Comparison of ENCODE assay signal across 19 cellular contexts in the genomic region with DNA sequence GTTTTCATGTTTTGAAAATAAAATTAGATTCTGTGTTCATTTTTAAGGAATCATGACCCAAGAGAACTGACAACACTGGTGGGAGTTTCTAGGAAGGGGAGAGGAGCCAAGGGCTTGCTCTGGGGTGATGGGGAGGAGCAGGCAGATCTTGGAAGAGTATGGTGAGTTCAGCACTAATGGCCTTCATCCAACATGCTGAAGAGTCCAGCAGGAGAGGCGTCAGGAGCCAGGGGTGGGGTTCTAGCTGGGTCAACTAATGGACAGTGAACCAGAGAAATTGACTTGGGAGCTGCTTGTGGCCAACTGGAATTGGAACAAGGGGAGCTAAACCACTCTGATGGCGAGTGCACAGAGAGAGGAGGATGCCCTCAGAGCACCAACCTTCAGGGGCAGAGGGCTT.
DNase-seq lines count a peak whose midpoint lies in the region; ATAC-seq and TF ChIP-seq lines count a peak whose summit lies in the region.
"Had no signal": no experiment of that assay in that cellular context is flagged by ENCODE, and none has a peak within 500 bp of the region (broad histone marks: within the 10 kb centered on the region; RNA-seq: fewer than 3 reads in every experiment).

No MANE protein-coding gene starts in this region.

- H3K27ac ChIP-seq in endodermal cell (ENCODE audit: low read depth, low read length) (no peak overlapping the region), mesenchymal stem cell (ENCODE audit: low read length, poor library complexity, severe bottlenecking) (no peak overlapping the region), transverse colon (no peak overlapping the region), gastrocnemius medialis (no peak overlapping the region)
- H3K27ac ChIP-seq: suprapubic skin had no signal

- no peak overlapping the region for H2BK12ac ChIP-seq in mesenchymal stem cell (ENCODE audit: low read length in 2 of 2)

- no peak overlapping the region for H3K4me3 Mint-ChIP-seq in endodermal cell
- H3K4me3 Mint-ChIP-seq: activated B cell treated with CpG ODN at 0.5 μM for 24 hours; activated naive CD8-positive, alpha-beta T cell treated with anti-CD3 and anti-CD28 coated beads, Interleukin-2, amount 10 ng/mL, durations not matched to agents 7 days and 5 days; H9 had no signal

- H3K23ac ChIP-seq in mesenchymal stem cell (ENCODE audit: low read length in 2 of 2): no peak overlapping the region

- no peak overlapping the region for H3K14ac ChIP-seq in mesenchymal stem cell (ENCODE audit: low read length in 2 of 2)

- TF ChIP-seq POLR2A in transverse colon (IDR thresholded peaks at IDR 0.05) (no peak), gastrocnemius medialis (IDR thresholded peaks at IDR 0.05) (no peak)

- H3K9ac ChIP-seq in endodermal cell (ENCODE audit: extremely low read depth, low read length, poor library complexity, severe bottlenecking) (no peak overlapping the region), mesenchymal stem cell (ENCODE audit: low read length) (no peak overlapping the region)

- TF ChIP-seq EP300 in transverse colon (IDR thresholded peaks at IDR 0.05; ENCODE audit: low read depth): no peak

- H3K18ac ChIP-seq in mesenchymal stem cell (ENCODE audit: low read depth in 1 of 2, low read length in 2 of 2): peak overlapping the region in 1 of 2 experiments; percentile 42

- H2BK15ac ChIP-seq in mesenchymal stem cell (ENCODE audit: low read depth, poor library complexity, severe bottlenecking): peak overlapping the region; percentile 33

- H3K27ac Mint-ChIP-seq in endodermal cell: no peak overlapping the region
- H3K27ac Mint-ChIP-seq: activated B cell treated with CpG ODN at 0.5 μM for 24 hours; activated naive CD8-positive, alpha-beta T cell treated with anti-CD3 and anti-CD28 coated beads, Interleukin-2, amount 10 ng/mL, durations not matched to agents 7 days and 5 days; H9 had no signal

- no peak overlapping the region for H3K4ac ChIP-seq in mesenchymal stem cell (ENCODE audit: low read depth in 1 of 2, low read length in 2 of 2)

- H3K27me3 ChIP-seq in endodermal cell (ENCODE audit: control insufficient read depth, insufficient read depth, low read length, poor library complexity, severe bottlenecking): no peaks in the 10 kb centered on the region
- H3K27me3 ChIP-seq in mesenchymal stem cell (ENCODE audit: control insufficient read depth in 1 of 2, insufficient read depth in 1 of 2, low read length in 2 of 2): no peaks in the 10 kb centered on the region
- no peaks in the 10 kb centered on the region for H3K27me3 ChIP-seq in transverse colon
- H3K27me3 ChIP-seq in gastrocnemius medialis: no peaks in the 10 kb centered on the region
- H3K27me3 ChIP-seq: suprapubic skin had no signal

- no peak overlapping the region for H2BK5ac ChIP-seq in mesenchymal stem cell (ENCODE audit: low read depth, low read length, poor library complexity, severe bottlenecking)

- intact Hi-C loops in Right ventricle myocardium superior (cut with DNase I): no loop called here
- intact Hi-C loops in transverse colon (cut with DNase I; ENCODE audit: low total_unique reads): no loop called here
- intact Hi-C loops in gastrocnemius medialis (cut with DNase I; ENCODE audit: low total_unique reads): no loop called here

- H3K36me3 Mint-ChIP-seq in endodermal cell (ENCODE audit: low read depth): no peaks in the 10 kb centered on the region
- H3K36me3 Mint-ChIP-seq: activated naive CD8-positive, alpha-beta T cell treated with anti-CD3 and anti-CD28 coated beads, Interleukin-2, amount 10 ng/mL, durations not matched to agents 7 days and 5 days had no signal

- H3K36me3 ChIP-seq in endodermal cell (ENCODE audit: control insufficient read depth, insufficient read depth, low read length): no peaks in the 10 kb centered on the region
- no peaks in the 10 kb centered on the region for H3K36me3 ChIP-seq in mesenchymal stem cell (ENCODE audit: control insufficient read depth in 1 of 2, insufficient read depth in 2 of 2, low read depth in 1 of 2, low read length in 2 of 2)
- no peaks in the 10 kb centered on the region for H3K36me3 ChIP-seq in transverse colon
- H3K36me3 ChIP-seq in gastrocnemius medialis: no peaks in the 10 kb centered on the region
- H3K36me3 ChIP-seq: suprapubic skin had no signal

- H3K4me1 ChIP-seq in endodermal cell (ENCODE audit: control insufficient read depth, insufficient read depth, low read length) (peaks cover 7% of the 10 kb centered on the region), mesenchymal stem cell (ENCODE audit: control insufficient read depth, insufficient read depth, low read depth, low read length) (peaks cover 5% of the 10 kb centered on the region), transverse colon (no peaks in the 10 kb centered on the region), gastrocnemius medialis (no peaks in the 10 kb centered on the region)

- H3K4me3 ChIP-seq in endodermal cell (ENCODE audit: low read length) (no peak overlapping the region), mesenchymal stem cell (ENCODE audit: insufficient read depth in 1 of 2, low read depth in 1 of 2, low read length in 2 of 2) (no peak overlapping the region), transverse colon (no peak overlapping the region), gastrocnemius medialis (no peak overlapping the region)
- H3K4me3 ChIP-seq: suprapubic skin had no signal

- H3K4me1 Mint-ChIP-seq in endodermal cell: peaks cover 21% of the 10 kb centered on the region
- H3K4me1 Mint-ChIP-seq: activated B cell treated with CpG ODN at 0.5 μM for 24 hours had no signal

- DNase-seq in endodermal cell: peak; percentile 26
- DNase-seq in Right ventricle myocardium superior: peak; percentile 67
- DNase-seq in mesenchymal stem cell: no peak
- DNase-seq in transverse colon: peak; percentile 13
- DNase-seq in gastrocnemius medialis: no peak
- DNase-seq in middle frontal gyrus (ENCODE audit: extremely low spot score, low spot score): no peak
- DNase-seq in C1 segment of cervical spinal cord (lab: John Stamatoyannopoulos, UW): no peak
- DNase-seq: activated B cell treated with CpG ODN at 0.5 μM for 24 hours; activated naive CD8-positive, alpha-beta T cell treated with anti-CD3 and anti-CD28 coated beads, Interleukin-2, amount 10 ng/mL, durations not matched to agents 7 days and 5 days; cerebellar nuclear complex; H9; mammary epithelial cell; NCI-H1092; NCI-H2029; NCI-H345; NCI-H774; T-helper 9 cell had no signal

- H4K8ac ChIP-seq in mesenchymal stem cell (ENCODE audit: low read length): no peak overlapping the region

- no peaks in the 10 kb centered on the region for H3K79me1 ChIP-seq in mesenchymal stem cell (replicated peaks; ENCODE audit: low read length, poor library complexity, severe bottlenecking)

- H3K9me3 ChIP-seq in endodermal cell (ENCODE audit: control insufficient read depth, low read length) (peaks cover 11% of the 10 kb centered on the region), mesenchymal stem cell (ENCODE audit: control insufficient read depth, low read length) (peaks cover 5% of the 10 kb centered on the region), transverse colon (no peaks in the 10 kb centered on the region), gastrocnemius medialis (no peaks in the 10 kb centered on the region)
- H3K9me3 ChIP-seq: suprapubic skin had no signal

- no peak overlapping the region for H2AFZ ChIP-seq in mesenchymal stem cell (ENCODE audit: low read depth, low read length)

- TF ChIP-seq CTCF in endodermal cell (conservative IDR thresholded peaks at IDR 0.05): no peak
- TF ChIP-seq CTCF in transverse colon (IDR thresholded peaks at IDR 0.05): no peak
- no peak for TF ChIP-seq CTCF in gastrocnemius medialis (IDR thresholded peaks at IDR 0.05 in 4 of 5, conservative IDR thresholded peaks at IDR 0.05 in 1 of 5)

- H3K4me2 ChIP-seq in mesenchymal stem cell (ENCODE audit: low read length, poor library complexity, severe bottlenecking): no peak overlapping the region

- no peak overlapping the region for H2BK120ac ChIP-seq in mesenchymal stem cell (ENCODE audit: low read depth, low read length)

- H3K27me3 Mint-ChIP-seq in endodermal cell (ENCODE audit: insufficient read depth): peaks cover 3% of the 10 kb centered on the region

- in situ Hi-C loops in transverse colon (cut with MboI; ENCODE audit: low pct_ligation_motif_present in 1 of 4, low pct_unique_long_range_greater_than_20kb in 1 of 4, low sequenced_read_pairs in 3 of 4): no loop called here
- in situ Hi-C loops in gastrocnemius medialis (cut with MboI; ENCODE audit: low sequenced_read_pairs in 4 of 4): no loop called here

- no peak overlapping the region for H2AK5ac ChIP-seq in mesenchymal stem cell (ENCODE audit: low read length, severe bottlenecking)

- 91 to 95% methylated on average over 2 of the region's 2 CpGs for WGBS in endodermal cell (ENCODE audit: insufficient coverage in 1 of 2, insufficient read length in 1 of 2), 2 experiments
- 91% methylated on average over 2 of the region's 2 CpGs for WGBS in mesenchymal stem cell
- 64 to 80% methylated on average over 1 to 2 of the region's 2 CpGs for WGBS in transverse colon (ENCODE audit: low coverage in 1 of 2), 2 donors

- peaks cover 6% of the 10 kb centered on the region for H3K9me3 Mint-ChIP-seq in endodermal cell
- H3K9me3 Mint-ChIP-seq: activated B cell treated with CpG ODN at 0.5 μM for 24 hours; activated naive CD8-positive, alpha-beta T cell treated with anti-CD3 and anti-CD28 coated beads, Interleukin-2, amount 10 ng/mL, durations not matched to agents 7 days and 5 days had no signal

- peak; percentile 88 for ATAC-seq in Right ventricle myocardium superior (ENCODE audit: poor library complexity)
- ATAC-seq in gastrocnemius medialis: no peak
- ATAC-seq: HepG2 had no signal

- no peak overlapping the region for H4K91ac ChIP-seq in mesenchymal stem cell (ENCODE audit: low read length)

Comparison
In these comparisons a context has a peak if more than half of its experiments do, and no peak if none do; other contexts are left out.
1. DNase-seq: peak in endodermal cell (single experiment), Right ventricle myocardium superior (single experiment) and transverse colon (single experiment); none in mesenchymal stem cell (single experiment), gastrocnemius medialis (0 of 2), middle frontal gyrus (single experiment) and C1 segment of cervical spinal cord (0 of 14).